20 cellular contexts compared by ENCODE assay signal in the genomic region with DNA sequence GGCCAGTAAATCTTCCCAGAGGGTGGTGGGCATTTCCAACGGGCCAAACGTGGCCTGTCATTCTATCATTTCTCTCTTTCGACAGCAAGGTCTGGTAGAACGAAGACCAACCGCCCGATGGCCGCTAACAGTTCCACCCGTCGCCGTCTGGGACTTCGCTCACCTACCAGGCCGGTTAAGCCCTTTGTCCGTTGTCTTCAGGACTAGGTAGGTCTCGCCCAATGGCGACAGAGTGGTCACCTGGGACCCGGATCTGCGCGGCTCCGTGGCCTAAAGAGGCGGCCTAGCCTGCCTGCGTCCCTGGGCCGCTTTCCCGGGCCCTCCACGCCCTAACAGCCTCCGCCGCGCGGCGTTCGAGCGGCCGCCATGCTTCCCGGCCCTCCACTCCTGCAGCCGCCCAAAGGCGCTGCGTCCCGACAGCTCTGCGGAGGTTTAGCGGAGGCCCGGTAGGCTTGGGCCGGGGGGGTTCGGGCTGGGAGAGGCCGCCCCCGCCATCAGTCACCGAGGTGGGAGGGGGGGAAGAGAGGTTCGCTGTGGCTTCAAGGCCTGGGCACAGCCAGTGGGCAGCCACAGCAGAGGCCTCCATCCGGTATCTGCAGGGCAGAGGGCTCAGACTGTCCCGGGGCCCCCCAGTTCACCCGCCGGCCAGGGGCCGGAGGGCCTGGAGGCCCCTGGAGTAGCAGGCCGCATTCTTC.
"Had no signal": no experiment of that assay in that cellular context is flagged by ENCODE, and none has a peak within 500 bp of the region (broad histone marks: within the 10 kb centered on the region; RNA-seq: fewer than 3 reads in every experiment).

No MANE protein-coding gene starts in this region.

- H3K36me3 Mint-ChIP-seq: immature natural killer cell, mesothelial cell of epicardium, naive B cell had no signal

- H3K9me3 ChIP-seq: esophagus muscularis mucosa, gastroesophageal sphincter, heart left ventricle, left lung, lower lobe of right lung had no signal

- H3K4me1 ChIP-seq: esophagus muscularis mucosa, foreskin keratinocyte, gastroesophageal sphincter, heart left ventricle, left lung, lower lobe of right lung had no signal

- H3K27me3 Mint-ChIP-seq: naive B cell had no signal

- H3K27me3 ChIP-seq: esophagus muscularis mucosa, foreskin keratinocyte, gastroesophageal sphincter, heart left ventricle, hepatocyte, left lung had no signal

- H3K4me1 Mint-ChIP-seq: immature natural killer cell, mesothelial cell of epicardium, naive B cell had no signal

- H3K27ac Mint-ChIP-seq: immature natural killer cell, mesothelial cell of epicardium, naive B cell had no signal

- H3K4me3 Mint-ChIP-seq: immature natural killer cell, mesothelial cell of epicardium, naive B cell had no signal

- H3K4me3 ChIP-seq: coronary artery, dorsolateral prefrontal cortex, esophagus muscularis mucosa, gastroesophageal sphincter, heart left ventricle, hepatocyte, left lung, lower lobe of right lung, mucosa of descending colon had no signal

- H3K27ac ChIP-seq: coronary artery, dorsolateral prefrontal cortex, esophagus muscularis mucosa, foreskin keratinocyte, gastroesophageal sphincter, heart left ventricle, hepatocyte, left lung, lower lobe of right lung had no signal

- H3K36me3 ChIP-seq: esophagus muscularis mucosa, gastroesophageal sphincter, heart left ventricle, left lung, lower lobe of right lung had no signal

- DNase-seq: dermis blood vessel endothelial cell; dorsolateral prefrontal cortex; effector CD4-positive, alpha-beta T cell; effector memory CD4-positive, alpha-beta T cell; foreskin keratinocyte; heart left ventricle; hypothalamus; immature natural killer cell; left cardiac atrium; left ventricle myocardium superior; lower lobe of right lung; mesenchymal stem cell; naive B cell had no signal
